5 cellular contexts compared by ENCODE assay signal in the genomic region with DNA sequence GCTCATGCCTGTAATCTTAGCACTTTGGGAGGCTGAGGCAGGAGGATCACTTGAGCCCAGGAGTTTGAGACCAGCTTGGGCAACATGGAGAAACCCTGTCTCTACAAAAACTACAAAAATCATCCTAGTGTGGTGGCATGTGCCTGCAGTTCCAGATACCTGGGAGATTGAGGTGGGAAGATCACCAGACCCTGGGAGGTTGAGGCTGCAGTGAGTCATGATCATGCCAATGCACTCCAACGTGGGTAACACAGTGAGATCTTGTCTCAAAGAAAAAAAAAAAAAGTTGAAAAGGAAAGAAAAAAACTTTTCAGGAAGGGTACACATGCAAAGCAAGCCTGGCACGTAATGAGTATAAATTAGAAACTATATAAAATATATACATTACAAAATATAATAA.
"Had no signal": no experiment of that assay in that cellular context is flagged by ENCODE, and none has a peak within 500 bp of the region (broad histone marks: within the 10 kb centered on the region; RNA-seq: fewer than 3 reads in every experiment).

No MANE protein-coding gene starts in this region.

- DNase-seq: GM23248, GOT3, H7, HCEC 1CT, IMR-90 had no signal

- H2AFZ ChIP-seq: GM23248 had no signal

- H3K27ac ChIP-seq: GM23248 had no signal

- H3K9ac ChIP-seq: GM23248 had no signal
